Comparison of ENCODE assay signal across 13 cellular contexts in the genomic region with DNA sequence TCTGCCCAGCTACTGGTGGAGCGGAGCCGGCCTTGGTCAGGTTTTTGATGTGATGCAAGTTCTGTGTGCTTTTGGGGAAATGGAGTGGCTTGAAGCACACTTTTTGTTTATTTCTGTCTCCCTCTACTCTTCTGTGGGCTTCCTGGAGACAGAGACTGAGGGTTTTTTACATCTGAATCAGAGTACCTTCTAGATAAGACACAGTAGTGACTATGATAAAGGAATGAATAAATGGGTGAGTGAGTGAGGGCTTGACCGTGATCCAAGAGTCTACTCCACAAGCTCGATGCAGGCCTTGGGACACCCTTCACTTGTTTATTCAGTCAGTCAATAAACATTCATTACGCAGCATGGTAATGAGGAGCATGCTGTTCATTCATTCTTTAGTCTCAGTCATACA.
DNase-seq lines count a peak whose midpoint lies in the region; ATAC-seq and TF ChIP-seq lines count a peak whose summit lies in the region.
"Had no signal": no experiment of that assay in that cellular context is flagged by ENCODE, and none has a peak within 500 bp of the region (broad histone marks: within the 10 kb centered on the region; RNA-seq: fewer than 3 reads in every experiment).

No MANE protein-coding gene starts in this region.

- peak overlapping the region; percentile 35; the same call in 1 of the 2 replicates for H3K4me3 ChIP-seq in SK-N-MC
- H3K4me3 ChIP-seq in brain microvascular endothelial cell (ENCODE audit: low read depth, low read length): no peak overlapping the region
- H3K4me3 ChIP-seq: GM23248, HAP-1 had no signal

- DNase-seq in SK-N-MC (ENCODE audit: low read depth, low spot score): no peak
- peak; percentile 20 for DNase-seq in brain microvascular endothelial cell
- no peak for DNase-seq in activated CD4-positive, alpha-beta T cell treated with anti-CD3 and anti-CD28 coated beads, Interleukin-2, amount 10 ng/mL, durations not matched to agents 7 days and 5 days
- DNase-seq in SHP77 (lab: John Stamatoyannopoulos, UW): no peak
- DNase-seq: ACHN; Caco-2; CD4-positive, alpha-beta T cell; GM23248 had no signal

- no peak overlapping the region for H3K4me3 Mint-ChIP-seq in nephron
- no peak overlapping the region for H3K4me3 Mint-ChIP-seq in activated CD4-positive, alpha-beta T cell treated with anti-CD3 and anti-CD28 coated beads, Interleukin-2, amount 10 ng/mL, durations not matched to agents 7 days and 5 days
- H3K4me3 Mint-ChIP-seq: CD4-positive, alpha-beta T cell had no signal

- H3K27me3 ChIP-seq in brain microvascular endothelial cell (replicated peaks): no peaks in the 10 kb centered on the region

- in situ Hi-C loops in brain microvascular endothelial cell (cut with HindIII; ENCODE audit: low pct_ligation_motif_present, low sequenced_read_pairs): no loop called here

- TF ChIP-seq CTCF in brain microvascular endothelial cell (IDR thresholded peaks at IDR 0.05; ENCODE audit: low read depth, low read length, missing control alignments) (no peak), nephron (IDR thresholded peaks at IDR 0.05; ENCODE audit: unreplicated experiment in 3 of 3) (no peak)

- peak overlapping the region; percentile 6 to 95 (median 51) for H3K27ac Mint-ChIP-seq in nephron
- H3K27ac Mint-ChIP-seq in activated CD4-positive, alpha-beta T cell treated with anti-CD3 and anti-CD28 coated beads, Interleukin-2, amount 10 ng/mL, durations not matched to agents 7 days and 5 days: no peak overlapping the region
- H3K27ac Mint-ChIP-seq: CD4-positive, alpha-beta T cell had no signal

- H3K9me3 ChIP-seq in SK-N-MC (ENCODE audit: low read depth, low read length): no peaks in the 10 kb centered on the region
- H3K9me3 ChIP-seq: Caco-2, HAP-1 had no signal

- H3K4me1 Mint-ChIP-seq in nephron: peaks cover 75% of the 10 kb centered on the region
- H3K4me1 Mint-ChIP-seq in activated CD4-positive, alpha-beta T cell treated with anti-CD3 and anti-CD28 coated beads, Interleukin-2, amount 10 ng/mL, durations not matched to agents 7 days and 5 days: no peaks in the 10 kb centered on the region

- H3K36me3 Mint-ChIP-seq in nephron (ENCODE audit: low read depth): peaks cover 20% of the 10 kb centered on the region
- no peaks in the 10 kb centered on the region for H3K36me3 Mint-ChIP-seq in activated CD4-positive, alpha-beta T cell treated with anti-CD3 and anti-CD28 coated beads, Interleukin-2, amount 10 ng/mL, durations not matched to agents 7 days and 5 days (ENCODE audit: low read depth)

- no peak overlapping the region for H3K9ac ChIP-seq in SK-N-MC (ENCODE audit: insufficient read length)
- H3K9ac ChIP-seq: GM23248 had no signal

- POLR2A ChIA-PET in activated CD4-positive, alpha-beta T cell treated with anti-CD3 and anti-CD28 coated beads, Interleukin-2, amount 10 ng/mL, durations not matched to agents 7 days and 5 days (lab: Charles Lee): no interaction called here

- H3K36me3 ChIP-seq in SK-N-MC (ENCODE audit: insufficient read depth, low read length) (no peaks in the 10 kb centered on the region), brain microvascular endothelial cell (replicated peaks) (no peaks in the 10 kb centered on the region)
- H3K36me3 ChIP-seq: HAP-1 had no signal

- H3K27ac ChIP-seq in SK-N-MC (no peak overlapping the region), brain microvascular endothelial cell (no peak overlapping the region)
- H3K27ac ChIP-seq: C4-2B, GM23248, HL-60 had no signal

- CTCF ChIA-PET in activated CD4-positive, alpha-beta T cell treated with anti-CD3 and anti-CD28 coated beads, Interleukin-2, amount 10 ng/mL, durations not matched to agents 7 days and 5 days (lab: Charles Lee): no interaction called here

- no peak for ATAC-seq in GM21423 (IDR thresholded peaks at IDR 0.05; ENCODE audit: unreplicated experiment)

- no peaks in the 10 kb centered on the region for H3K9me3 Mint-ChIP-seq in nephron
- no peaks in the 10 kb centered on the region for H3K9me3 Mint-ChIP-seq in activated CD4-positive, alpha-beta T cell treated with anti-CD3 and anti-CD28 coated beads, Interleukin-2, amount 10 ng/mL, durations not matched to agents 7 days and 5 days
- H3K9me3 Mint-ChIP-seq: CD4-positive, alpha-beta T cell had no signal

- no peaks in the 10 kb centered on the region for H3K27me3 Mint-ChIP-seq in nephron (ENCODE audit: low read depth)
- H3K27me3 Mint-ChIP-seq in activated CD4-positive, alpha-beta T cell treated with anti-CD3 and anti-CD28 coated beads, Interleukin-2, amount 10 ng/mL, durations not matched to agents 7 days and 5 days: peaks cover 18% of the 10 kb centered on the region
